In genomic region chrX:109732780-109733657, GRCh38 we compare ENCODE assay signal across 8 cellular contexts. TPM values are rescaled to one million over a fixed set of nuclear protein-coding genes. Genes with fewer than 3 reads are reported as not detected.
DNase-seq lines count a peak whose midpoint lies in the region; ATAC-seq and TF ChIP-seq lines count a peak whose summit lies in the region.

Gene ACSL4 (minus strand): TSS chrX:109733257. CDS start chrX:109683363, 49,894 bp downstream.

- no peaks in the 10 kb centered on the region for H3K27me3 ChIP-seq in Karpas-422 (ENCODE audit: low read length)
- H3K27me3 ChIP-seq in naive thymus-derived CD4-positive, alpha-beta T cell (ENCODE audit: control insufficient read depth in 2 of 2, insufficient read depth in 2 of 2, low read length in 2 of 2): no peaks in the 10 kb centered on the region

- H2AFZ ChIP-seq in Karpas-422 (ENCODE audit: low read length): 0 out of 2 replicates have a peak within 1 kb of the TSS, but pooled peaks have one; percentile 77

- POLR2A ChIA-PET in RWPE1 (lab: Yijun Ruan, JAX; ENCODE audit: low non-redundant PET): no interaction called here
- POLR2A ChIA-PET in naive thymus-derived CD4-positive, alpha-beta T cell (lab: Charles Lee): interaction anchor here (0.6 to 2.2 kb wide), 4 partner anchors 58 to 585 kb away, joined by 5 to 10 read pairs (median 6); partner anchors contain the start of genes AMMECR1 and NXT2

- DNase-seq in DMS53 (lab: John Stamatoyannopoulos, UW) (peak; percentile 92), Karpas-422 (peak; percentile 93), RWPE1 (ENCODE audit: low spot score) (peak; percentile 69), fibroblast of gingiva (ENCODE audit: low read depth) (peak; percentile 87)
- DNase-seq in activated T-helper 1 cell treated with anti-CD3 and anti-CD28 coated beads, Interleukin-2, amount 50 U/mL, for 16 hours (ENCODE audit: low read depth in 1 of 2, low spot score in 1 of 2): peak; percentile 58 to 73
- peak; percentile 74 to 89 (median 84) for DNase-seq in naive thymus-derived CD4-positive, alpha-beta T cell

- H3K79me2 ChIP-seq in Karpas-422 (ENCODE audit: low read length): peaks cover 49% of the 10 kb centered on the region

- H3K27ac Mint-ChIP-seq in naive thymus-derived CD4-positive, alpha-beta T cell: peak within 1 kb of the TSS; percentile 92 to 98 (median 94)
- peak within 1 kb of the TSS; percentile 92 for H3K27ac Mint-ChIP-seq in stimulated activated memory B cell treated with anti-CD40 and anti-IgM and Interleukin-4, amounts not matched to agents 10 μg/mL and 1 μg/mL and 100 μg/mL, for 72 hours

- H3K4me3 ChIP-seq in Karpas-422 (ENCODE audit: low read length): peak within 1 kb of the TSS; percentile 82
- H3K4me3 ChIP-seq in naive thymus-derived CD4-positive, alpha-beta T cell (ENCODE audit: low read length): peak within 1 kb of the TSS; percentile 92

- H4K20me1 ChIP-seq in Karpas-422 (ENCODE audit: insufficient read depth, low read depth, low read length): no peaks in the 10 kb centered on the region

- peak within 1 kb of the TSS; percentile 94 for H3K9ac ChIP-seq in Karpas-422 (ENCODE audit: low read length)

- CTCF ChIA-PET in RWPE1 (lab: Yijun Ruan, JAX): interaction anchor here (1.3 kb wide), 1 partner anchor 124 kb away, joined by 5 read pairs; no protein-coding TSS in a partner anchor
- CTCF ChIA-PET in naive thymus-derived CD4-positive, alpha-beta T cell (lab: Charles Lee): interaction anchor here (0.7 kb wide), 1 partner anchor 16 kb away, joined by 3 read pairs; no protein-coding TSS in a partner anchor

- peaks cover 13 to 36% (median 26%) of the 10 kb centered on the region in 7 donors for H3K4me1 Mint-ChIP-seq in naive thymus-derived CD4-positive, alpha-beta T cell
- H3K4me1 Mint-ChIP-seq in stimulated activated memory B cell treated with anti-CD40 and anti-IgM and Interleukin-4, amounts not matched to agents 10 μg/mL and 1 μg/mL and 100 μg/mL, for 72 hours: peaks cover 23% of the 10 kb centered on the region

- peak within 1 kb of the TSS; percentile 93 to 97 (median 96) for H3K4me3 Mint-ChIP-seq in naive thymus-derived CD4-positive, alpha-beta T cell
- H3K4me3 Mint-ChIP-seq in stimulated activated memory B cell treated with anti-CD40 and anti-IgM and Interleukin-4, amounts not matched to agents 10 μg/mL and 1 μg/mL and 100 μg/mL, for 72 hours: peak within 1 kb of the TSS; percentile 97

- peak within 1 kb of the TSS; percentile 78 for H3K4me2 ChIP-seq in Karpas-422 (ENCODE audit: low read depth, low read length, poor library complexity, severe bottlenecking)

- peaks cover 0 to 11% (median 3%) of the 10 kb centered on the region in 5 donors for H3K36me3 Mint-ChIP-seq in naive thymus-derived CD4-positive, alpha-beta T cell
- H3K36me3 Mint-ChIP-seq in stimulated activated memory B cell treated with anti-CD40 and anti-IgM and Interleukin-4, amounts not matched to agents 10 μg/mL and 1 μg/mL and 100 μg/mL, for 72 hours: peaks cover 13% of the 10 kb centered on the region

- peak; percentile 88 for ATAC-seq in GM21737 (IDR thresholded peaks at IDR 0.05; ENCODE audit: unreplicated experiment)
- ATAC-seq in naive thymus-derived CD4-positive, alpha-beta T cell: peak; percentile 97
- ATAC-seq in stimulated activated memory B cell treated with anti-CD40 and anti-IgM and Interleukin-4, amounts not matched to agents 10 μg/mL and 1 μg/mL and 100 μg/mL, for 72 hours: peak; percentile 95

- H3K27ac ChIP-seq in Karpas-422 (ENCODE audit: low read length): peak within 1 kb of the TSS; percentile 75
- H3K27ac ChIP-seq in RWPE1: peak within 1 kb of the TSS; percentile 88
- H3K27ac ChIP-seq in naive thymus-derived CD4-positive, alpha-beta T cell (ENCODE audit: low read depth, low read length): peak within 1 kb of the TSS; percentile 86

- peaks cover 17% of the 10 kb centered on the region for H3K4me1 ChIP-seq in Karpas-422 (ENCODE audit: low read length)
- H3K4me1 ChIP-seq in naive thymus-derived CD4-positive, alpha-beta T cell (ENCODE audit: control insufficient read depth in 2 of 2, insufficient read depth in 2 of 2, low read length in 2 of 2): peaks cover 4 to 6% of the 10 kb centered on the region in 2 donors

- TF ChIP-seq CTCF in RWPE1 (conservative IDR thresholded peaks at IDR 0.05; ENCODE audit: low read depth): no peak

- H3K9me3 Mint-ChIP-seq in naive thymus-derived CD4-positive, alpha-beta T cell: no peaks in the 10 kb centered on the region
- no peaks in the 10 kb centered on the region for H3K9me3 Mint-ChIP-seq in stimulated activated memory B cell treated with anti-CD40 and anti-IgM and Interleukin-4, amounts not matched to agents 10 μg/mL and 1 μg/mL and 100 μg/mL, for 72 hours

- intact Hi-C loops in naive thymus-derived CD4-positive, alpha-beta T cell (cut with micrococcal nuclease): loop anchor here (1.0 to 10.0 kb wide), 9 partner anchors 26 to 1952 kb away; partner anchors contain the start of genes ALG13 (in 2 of the 2), AMMECR1 (in 1 of the 2), ATG4A (in 1 of the 2) and PSMD10 (in 1 of the 2)

- H3K36me3 ChIP-seq in Karpas-422 (ENCODE audit: insufficient read depth, low read length): peaks cover 6% of the 10 kb centered on the region; the same call in 1 of the 2 replicates
- H3K36me3 ChIP-seq in naive thymus-derived CD4-positive, alpha-beta T cell (ENCODE audit: control insufficient read depth in 2 of 3, insufficient read depth in 3 of 3, low read length in 3 of 3): peaks cover 0 to 5% (median 0%) of the 10 kb centered on the region in 3 experiments

- no peaks in the 10 kb centered on the region for H3K9me3 ChIP-seq in Karpas-422 (ENCODE audit: low read length)
- no peaks in the 10 kb centered on the region for H3K9me3 ChIP-seq in naive thymus-derived CD4-positive, alpha-beta T cell (ENCODE audit: control insufficient read depth in 2 of 3, low read length in 3 of 3)

- no peaks in the 10 kb centered on the region for H3K9me2 ChIP-seq in Karpas-422 (replicated peaks; ENCODE audit: insufficient read depth, low read length)

- no peaks in the 10 kb centered on the region for H3K27me3 Mint-ChIP-seq in naive thymus-derived CD4-positive, alpha-beta T cell
- H3K27me3 Mint-ChIP-seq in stimulated activated memory B cell treated with anti-CD40 and anti-IgM and Interleukin-4, amounts not matched to agents 10 μg/mL and 1 μg/mL and 100 μg/mL, for 72 hours: no peaks in the 10 kb centered on the region

RNA-seq across cellular contexts. Expression of gene ACSL4, which starts in this region (rescaled TPM):
- total RNA-seq in Karpas-422 (2014; rRNA removed; shearing (Covaris generic); ENCODE audit: low replicate concordance): 42.4 and 85.8 TPM in 2 replicates
- 10 to 100 TPM; 13.4 to 43.9 (median 21.6) TPM for total RNA-seq in naive thymus-derived CD4-positive, alpha-beta T cell
- polyA plus RNA-seq in naive thymus-derived CD4-positive, alpha-beta T cell: 1 to 10 TPM; 6.6 to 8.0 TPM

Comparison
In these comparisons a context has a peak if more than half of its experiments do, and no peak if none do; other contexts are left out.
1. Peak in every context shown above with its lines: DNase-seq, ATAC-seq, H3K4me3 ChIP-seq and H3K27ac ChIP-seq.